Comparison of ENCODE assay signal across 8 cellular contexts in genomic region chr12:67068204-67068731, GRCh38.
DNase-seq lines count a peak whose midpoint lies in the region; ATAC-seq and TF ChIP-seq lines count a peak whose summit lies in the region.

No MANE protein-coding gene starts in this region.

- peak; percentile 55 for DNase-seq in activated CD4-positive, alpha-beta T cell treated with anti-CD3 and anti-CD28 coated beads, Interleukin-2, amount 10 ng/mL, durations not matched to agents 24 days and 14 days
- DNase-seq in activated CD4-positive, alpha-beta T cell treated with anti-CD3 and anti-CD28 coated beads, Interleukin-2, amount 50 U/mL, for 1 hour: no peak
- peak; percentile 48 for DNase-seq in WTC11 (ENCODE audit: low spot score)
- DNase-seq in fibroblast of the aortic adventitia (ENCODE audit: low read depth): no peak
- no peak for DNase-seq in mesenteric fat pad (ENCODE audit: low spot score)
- no peak for DNase-seq in GOT3 (lab: John Stamatoyannopoulos, UW)
- no peak for DNase-seq in NCI-H526 treated with DMSO at 0.1 percent for 48 hours (lab: John Stamatoyannopoulos, UW)

- H3K4me3 ChIP-seq in fibroblast of the aortic adventitia (ENCODE audit: low read depth, low read length): peak overlapping the region; percentile 9
- peak overlapping the region; percentile 60 for H3K4me3 ChIP-seq in rectal smooth muscle tissue (ENCODE audit: low read length)

- CTCF ChIA-PET in WTC11 (lab: Charles Lee): interaction anchor here (0.6 to 2.5 kb wide), 10 partner anchors 23 to 1494 kb away, joined by 3 to 8 read pairs (median 3); no protein-coding TSS in a partner anchor

- peaks cover 59% of the 10 kb centered on the region for H3K27me3 Mint-ChIP-seq in activated CD4-positive, alpha-beta T cell treated with anti-CD3 and anti-CD28 coated beads, Interleukin-2, amount 10 ng/mL, durations not matched to agents 24 days and 14 days
- peaks cover 16% of the 10 kb centered on the region for H3K27me3 Mint-ChIP-seq in WTC11 (ENCODE audit: low read depth)

- H3K27me3 ChIP-seq in rectal smooth muscle tissue (ENCODE audit: control insufficient read depth, insufficient read depth, low read length): no peaks in the 10 kb centered on the region

- POLR2A ChIA-PET in WTC11 (lab: Charles Lee): interaction anchor here (0.6 kb wide), 1 partner anchor 1660 kb away, joined by 4 read pairs; no protein-coding TSS in a partner anchor

- peak overlapping the region; percentile 76 for H3K4me3 Mint-ChIP-seq in activated CD4-positive, alpha-beta T cell treated with anti-CD3 and anti-CD28 coated beads, Interleukin-2, amount 10 ng/mL, durations not matched to agents 24 days and 14 days
- peak overlapping the region; percentile 94 for H3K4me3 Mint-ChIP-seq in WTC11

- ATAC-seq in WTC11: peak; percentile 54

- no peak for TF ChIP-seq CTCF in WTC11 (IDR thresholded peaks at IDR 0.05)
- no peak for TF ChIP-seq CTCF in fibroblast of the aortic adventitia (IDR thresholded peaks at IDR 0.05; ENCODE audit: insufficient read depth, low read length)

- H3K4me1 ChIP-seq in rectal smooth muscle tissue (ENCODE audit: control insufficient read depth, insufficient read depth, low read length): no peaks in the 10 kb centered on the region

- no peaks in the 10 kb centered on the region for H3K36me3 Mint-ChIP-seq in activated CD4-positive, alpha-beta T cell treated with anti-CD3 and anti-CD28 coated beads, Interleukin-2, amount 10 ng/mL, durations not matched to agents 24 days and 14 days (ENCODE audit: low read depth)
- no peaks in the 10 kb centered on the region for H3K36me3 Mint-ChIP-seq in WTC11

- intact Hi-C loops in activated CD4-positive, alpha-beta T cell treated with anti-CD3 and anti-CD28 coated beads, Interleukin-2, amount 10 ng/mL, durations not matched to agents 24 days and 14 days (cut with micrococcal nuclease): loop anchor here (2.0 kb wide), 1 partner anchor 201 kb away; the partner anchor contains the start of gene CAND1

- no peak overlapping the region for H3K27ac Mint-ChIP-seq in activated CD4-positive, alpha-beta T cell treated with anti-CD3 and anti-CD28 coated beads, Interleukin-2, amount 10 ng/mL, durations not matched to agents 24 days and 14 days
- H3K27ac Mint-ChIP-seq in WTC11: peak overlapping the region; percentile 65; the same call in 1 of the 2 replicates

- H3K9me3 Mint-ChIP-seq in activated CD4-positive, alpha-beta T cell treated with anti-CD3 and anti-CD28 coated beads, Interleukin-2, amount 10 ng/mL, durations not matched to agents 24 days and 14 days: peaks cover 6% of the 10 kb centered on the region
- no peaks in the 10 kb centered on the region for H3K9me3 Mint-ChIP-seq in WTC11

- H3K9ac ChIP-seq in rectal smooth muscle tissue (ENCODE audit: low read length): no peak overlapping the region

- H3K36me3 ChIP-seq in rectal smooth muscle tissue (ENCODE audit: control insufficient read depth, insufficient read depth, low read length): no peaks in the 10 kb centered on the region

- peak overlapping the region; percentile 15 for H3K27ac ChIP-seq in rectal smooth muscle tissue (ENCODE audit: low read depth, low read length)

- peaks cover 12% of the 10 kb centered on the region for H3K4me1 Mint-ChIP-seq in activated CD4-positive, alpha-beta T cell treated with anti-CD3 and anti-CD28 coated beads, Interleukin-2, amount 10 ng/mL, durations not matched to agents 24 days and 14 days
- H3K4me1 Mint-ChIP-seq in WTC11: peaks cover 23% of the 10 kb centered on the region

TF ChIP-seq in WTC11, 78 proteins besides CTCF, POLR2A, EP300 and RAD21:
- TF ChIP-seq ARID4B (CRISPR knock-in tag; IDR thresholded peaks at IDR 0.05; ENCODE audit: borderline replicate concordance) (no peak), TP53 (CRISPR knock-in tag; IDR thresholded peaks at IDR 0.05) (no peak), ZBTB43 (CRISPR knock-in tag; IDR thresholded peaks at IDR 0.05) (no peak), GRHL2 (CRISPR knock-in tag; IDR thresholded peaks at IDR 0.05; ENCODE audit: insufficient replicate concordance, severe bottlenecking) (no peak), CREM (CRISPR knock-in tag; IDR thresholded peaks at IDR 0.05) (no peak), PRRX2 (CRISPR knock-in tag; IDR thresholded peaks at IDR 0.05) (no peak), ZNF317 (CRISPR knock-in tag; IDR thresholded peaks at IDR 0.05; ENCODE audit: borderline replicate concordance, low read depth) (no peak), ZNF219 (CRISPR knock-in tag; IDR thresholded peaks at IDR 0.05; ENCODE audit: borderline replicate concordance) (no peak), JAZF1 (CRISPR knock-in tag; IDR thresholded peaks at IDR 0.05) (no peak), ZNF512 (CRISPR knock-in tag; IDR thresholded peaks at IDR 0.05; ENCODE audit: borderline replicate concordance) (no peak), CREB1 (CRISPR knock-in tag; IDR thresholded peaks at IDR 0.05) (no peak), ZMAT4 (CRISPR knock-in tag; IDR thresholded peaks at IDR 0.05) (no peak), RELA (CRISPR knock-in tag; IDR thresholded peaks at IDR 0.05; ENCODE audit: borderline replicate concordance) (no peak), IRF2 (CRISPR knock-in tag; IDR thresholded peaks at IDR 0.05; ENCODE audit: borderline replicate concordance, low read depth) (no peak), JUN (CRISPR knock-in tag; IDR thresholded peaks at IDR 0.05) (no peak), ATF1 (CRISPR knock-in tag; IDR thresholded peaks at IDR 0.05) (no peak), SP1 (CRISPR knock-in tag; conservative IDR thresholded peaks at IDR 0.05) (no peak), NR2C2 (CRISPR knock-in tag; IDR thresholded peaks at IDR 0.05) (no peak), ESRRA (CRISPR knock-in tag; IDR thresholded peaks at IDR 0.05; ENCODE audit: borderline replicate concordance) (no peak)

Comparison
In these comparisons a context has a peak if more than half of its experiments do, and no peak if none do; other contexts are left out.
1. DNase-seq: peak in activated CD4-positive, alpha-beta T cell treated with anti-CD3 and anti-CD28 coated beads, Interleukin-2, amount 10 ng/mL, durations not matched to agents 24 days and 14 days (single experiment) and WTC11 (single experiment); none in activated CD4-positive, alpha-beta T cell treated with anti-CD3 and anti-CD28 coated beads, Interleukin-2, amount 50 U/mL, for 1 hour (single experiment), fibroblast of the aortic adventitia (single experiment), mesenteric fat pad (single experiment), GOT3 (single experiment) and NCI-H526 treated with DMSO at 0.1 percent for 48 hours (single experiment).